ENCODE assay signal across 22 cellular contexts in the genomic region with DNA sequence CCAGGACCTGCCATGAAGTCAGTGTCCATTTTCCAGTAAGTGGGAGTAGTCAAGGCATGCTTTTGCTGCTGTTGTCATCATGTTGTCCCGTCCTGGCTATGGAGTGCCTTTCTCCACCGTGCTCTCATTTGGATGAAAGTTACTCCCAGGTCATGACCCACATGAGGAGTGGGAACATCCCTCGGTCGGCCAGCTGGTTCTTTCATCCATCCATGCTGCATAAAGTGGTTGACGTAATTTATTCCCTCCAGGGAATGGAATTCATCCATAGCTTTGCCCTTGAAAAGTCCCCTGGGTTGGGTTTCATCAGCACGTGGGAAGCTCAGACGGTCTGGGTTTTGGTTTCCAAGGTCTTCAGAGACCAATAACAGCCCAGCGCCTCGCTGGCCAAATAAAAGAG. TPM values are rescaled to one million over a fixed set of nuclear protein-coding genes. Genes with fewer than 3 reads are reported as not detected.
"Had no signal": no experiment of that assay in that cellular context is flagged by ENCODE, and none has a peak within 500 bp of the region (broad histone marks: within the 10 kb centered on the region; RNA-seq: fewer than 3 reads in every experiment).

No MANE protein-coding gene starts in this region.

- H3K27me3 ChIP-seq: hepatocyte had no signal

- H3K36me3 ChIP-seq: esophagus squamous epithelium, lower lobe of right lung, stomach, tibial artery had no signal

- H3K79me2 ChIP-seq: hepatocyte had no signal

- H3K9me3 Mint-ChIP-seq: activated T-cell treated with anti-CD3 and anti-CD28 coated beads, Interleukin-2, amount 50 U/mL, for 24 hours had no signal

- H3K4me1 Mint-ChIP-seq: activated CD8-positive, alpha-beta memory T cell treated with anti-CD3 and anti-CD28 coated beads, Interleukin-2, amount 10 ng/mL, durations not matched to agents 7 days and 5 days; naive thymus-derived CD4-positive, alpha-beta T cell had no signal

- H3K9me3 ChIP-seq: esophagus squamous epithelium, lower lobe of right lung, tibial artery had no signal

- H3K4me3 ChIP-seq: esophagus squamous epithelium, hepatocyte, lower lobe of right lung, skin epidermis, stomach, tibial artery had no signal

- DNase-seq: activated CD4-positive, alpha-beta T cell treated with anti-CD3 and anti-CD28 coated beads, Interleukin-2, amount 50 U/mL, for 4 hours; activated CD4-positive, CD25-positive, alpha-beta regulatory T cell; activated CD8-positive, alpha-beta memory T cell treated with anti-CD3 and anti-CD28 coated beads, Interleukin-2, amount 10 ng/mL, durations not matched to agents 7 days and 5 days; activated effector memory CD4-positive, alpha-beta T cell treated with anti-CD3 and anti-CD28 coated beads, Interleukin-2, amount 50 U/mL, for 16 hours; activated T-cell treated with anti-CD3 and anti-CD28 coated beads, Interleukin-2, amount 50 U/mL, for 24 hours; amygdala; esophagus squamous epithelium; kidney; lower lobe of right lung; naive thymus-derived CD4-positive, alpha-beta T cell; stimulated activated CD4-positive, alpha-beta T cell treated with anti-CD3 and anti-CD28 coated beads, Interleukin-4, amount 100 ng/mL, for 4 hours; stomach; T-helper 2 cell had no signal

- H3K27ac Mint-ChIP-seq: activated CD8-positive, alpha-beta memory T cell treated with anti-CD3 and anti-CD28 coated beads, Interleukin-2, amount 10 ng/mL, durations not matched to agents 7 days and 5 days; activated naive CD8-positive, alpha-beta T cell; activated T-cell treated with anti-CD3 and anti-CD28 coated beads, Interleukin-2, amount 50 U/mL, for 24 hours; mesothelial cell of epicardium; naive thymus-derived CD4-positive, alpha-beta T cell; progenitor cell of endocrine pancreas had no signal

- H3K27ac ChIP-seq: esophagus squamous epithelium, hepatocyte, lower lobe of right lung, skin epidermis, stomach, tibial artery had no signal

- H3K36me3 Mint-ChIP-seq: activated CD8-positive, alpha-beta memory T cell treated with anti-CD3 and anti-CD28 coated beads, Interleukin-2, amount 10 ng/mL, durations not matched to agents 7 days and 5 days; activated naive CD8-positive, alpha-beta T cell; mesothelial cell of epicardium; naive thymus-derived CD4-positive, alpha-beta T cell had no signal

- ATAC-seq: activated CD8-positive, alpha-beta memory T cell treated with anti-CD3 and anti-CD28 coated beads, Interleukin-2, amount 10 ng/mL, durations not matched to agents 7 days and 5 days; lower lobe of right lung; naive thymus-derived CD4-positive, alpha-beta T cell had no signal

- H3K4me3 Mint-ChIP-seq: activated CD8-positive, alpha-beta memory T cell treated with anti-CD3 and anti-CD28 coated beads, Interleukin-2, amount 10 ng/mL, durations not matched to agents 7 days and 5 days; activated naive CD8-positive, alpha-beta T cell; activated T-cell treated with anti-CD3 and anti-CD28 coated beads, Interleukin-2, amount 50 U/mL, for 24 hours; mesothelial cell of epicardium; naive thymus-derived CD4-positive, alpha-beta T cell had no signal

- H2AFZ ChIP-seq: hepatocyte had no signal

- H3K4me2 ChIP-seq: hepatocyte had no signal

- H3K4me1 ChIP-seq: esophagus squamous epithelium, lower lobe of right lung, stomach, tibial artery had no signal

RNA-seq across cellular contexts. Expression of gene PLA2G2A, which starts 11.6 kb away (rescaled TPM):
- total RNA-seq: activated CD8-positive, alpha-beta memory T cell treated with anti-CD3 and anti-CD28 coated beads, Interleukin-2, amount 10 ng/mL, durations not matched to agents 7 days and 5 days; chondrocyte; dermis microvascular lymphatic vessel endothelial cell; frontal cortex; naive thymus-derived CD4-positive, alpha-beta T cell had no signal
- polyA plus RNA-seq: naive thymus-derived CD4-positive, alpha-beta T cell had no signal

RNA-seq across cellular contexts. Expression of gene PLA2G2E, which starts 44.4 kb away (rescaled TPM):
- total RNA-seq: activated CD8-positive, alpha-beta memory T cell treated with anti-CD3 and anti-CD28 coated beads, Interleukin-2, amount 10 ng/mL, durations not matched to agents 7 days and 5 days; chondrocyte; dermis microvascular lymphatic vessel endothelial cell; esophagus squamous epithelium; frontal cortex; hepatocyte; kidney; lower lobe of right lung; mesothelial cell of epicardium; naive thymus-derived CD4-positive, alpha-beta T cell; progenitor cell of endocrine pancreas; stomach had no signal
- polyA plus RNA-seq: hepatocyte; naive thymus-derived CD4-positive, alpha-beta T cell; stomach had no signal
